In genomic region chr4:119372316-119372715, GRCh38 we compare ENCODE assay signal across 19 cellular contexts. TPM values are rescaled to one million over a fixed set of nuclear protein-coding genes. Genes with fewer than 3 reads are reported as not detected.
"Had no signal": no experiment of that assay in that cellular context is flagged by ENCODE, and none has a peak within 500 bp of the region (broad histone marks: within the 10 kb centered on the region; RNA-seq: fewer than 3 reads in every experiment).

No MANE protein-coding gene starts in this region.

RNA-seq across cellular contexts. Expression of gene FABP2, which starts 50.4 kb away (rescaled TPM):
- total RNA-seq: kidney, left lung, lower leg skin, lung, mesothelial cell of epicardium, mononuclear cell, omental fat pad, progenitor cell of endocrine pancreas, pulmonary artery endothelial cell, renal cortical epithelial cell, skeletal muscle tissue, smooth muscle cell, testis, thyroid gland, upper lobe of left lung, urinary bladder, vagina had no signal
- polyA plus RNA-seq: immature natural killer cell, lung, ovary, smooth muscle cell, urinary bladder had no signal
